19 cellular contexts compared by ENCODE assay signal in genomic region chr4:138599965-138600364, GRCh38.
DNase-seq lines count a peak whose midpoint lies in the region; ATAC-seq and TF ChIP-seq lines count a peak whose summit lies in the region.
"Had no signal": no experiment of that assay in that cellular context is flagged by ENCODE, and none has a peak within 500 bp of the region (broad histone marks: within the 10 kb centered on the region; RNA-seq: fewer than 3 reads in every experiment).

No MANE protein-coding gene starts in this region.

- no peak overlapping the region for H3K4me2 ChIP-seq in mammary epithelial cell (ENCODE audit: insufficient read depth, low read depth, low read length)
- H3K4me2 ChIP-seq: PC-9 had no signal

- DNase-seq in hippocampal formation (lab: John Stamatoyannopoulos, UW), result no peak
- DNase-seq in mammary epithelial cell, result no peak
- no peak for DNase-seq in NCI-H510A treated with DMSO at 0.1 percent for 48 hours (lab: John Stamatoyannopoulos, UW)
- DNase-seq: 8988T; CD4-positive, alpha-beta memory T cell; NCI-H1417; NCI-H187 treated with DMSO at 0.1 percent for 48 hours; NCI-H2171; NCI-H446 treated with DMSO at 0.1 percent for 48 hours; NCI-H82; PC-9; SJCRH30; T-helper 17 cell had no signal

- H3K36me3 ChIP-seq in mammary epithelial cell (ENCODE audit: insufficient read depth, low read length), result no peaks in the 10 kb centered on the region
- H3K36me3 ChIP-seq: SJCRH30 had no signal

- H4K20me1 ChIP-seq in mammary epithelial cell (ENCODE audit: insufficient read depth, low read length), result no peaks in the 10 kb centered on the region

- WGBS in mammary epithelial cell (ENCODE audit: low coverage, missing lambda C conversion rate), result 76% methylated on average over 4 of the region's 4 CpGs

- CTCF ChIA-PET in mammary epithelial cell (lab: Charles Lee; ENCODE audit: low non-redundant PET), result no interaction called here

- H3K27me3 ChIP-seq in mammary epithelial cell (ENCODE audit: insufficient read depth, low read length), result no peaks in the 10 kb centered on the region
- H3K27me3 ChIP-seq: SJCRH30 had no signal

- no TSS peak for BruUV-seq in mammary epithelial cell (replicated peaks; lab: Mats Ljungman, UMichigan)

- intact Hi-C loops in mammary epithelial cell (cut with micrococcal nuclease), result no loop called here

- no peaks in the 10 kb centered on the region for H3K4me1 ChIP-seq in mammary epithelial cell (ENCODE audit: insufficient read depth, low read length)

- H3K9me3 ChIP-seq in mammary epithelial cell (replicated peaks; ENCODE audit: insufficient read depth, low read length), result no peaks in the 10 kb centered on the region
- H3K9me3 ChIP-seq: SJCRH30 had no signal

- H3K9ac ChIP-seq in mammary epithelial cell (ENCODE audit: insufficient read depth, low read length), result no peak overlapping the region

- in situ Hi-C loops in mammary epithelial cell (cut with MboI; ENCODE audit: low sequenced_read_pairs in 2 of 2), result no loop called here

- no peak overlapping the region for H2AFZ ChIP-seq in mammary epithelial cell (ENCODE audit: low read depth, low read length)
- H2AFZ ChIP-seq: PC-9 had no signal

- no peak overlapping the region for H3K4me3 ChIP-seq in mammary epithelial cell (replicated peaks in 1 of 3; ENCODE audit: insufficient read depth in 1 of 3, low read depth in 2 of 3, low read length in 3 of 3)
- H3K4me3 ChIP-seq: K562, PC-9, SJCRH30 had no signal

- ATAC-seq in GM18499 (IDR thresholded peaks at IDR 0.05; ENCODE audit: insufficient read depth, unreplicated experiment) (peak; percentile 51), GM19043 (IDR thresholded peaks at IDR 0.05; ENCODE audit: low read depth, unreplicated experiment) (peak; percentile 44), HG02852 (IDR thresholded peaks at IDR 0.05; ENCODE audit: unreplicated experiment) (peak; percentile 81), HG03442 (IDR thresholded peaks at IDR 0.05; ENCODE audit: unreplicated experiment) (peak; percentile 88), GM18873 (IDR thresholded peaks at IDR 0.05; ENCODE audit: low FRiP score, unreplicated experiment) (no peak)
- ATAC-seq: K562, T-helper 17 cell had no signal

- dilution Hi-C loops in mammary epithelial cell (cut with HindIII; ENCODE audit: low sequenced_read_pairs), result loop anchor here (25.0 kb wide), 1 partner anchor 312 kb away; no protein-coding TSS in a partner anchor

- no peak for TF ChIP-seq CTCF in mammary epithelial cell (conservative IDR thresholded peaks at IDR 0.05 in 1 of 2, IDR thresholded peaks at IDR 0.05 in 1 of 2; ENCODE audit: extremely low read depth in 1 of 2, insufficient read depth in 1 of 2, low read depth in 1 of 2, low read length in 2 of 2)

- H3K79me2 ChIP-seq in mammary epithelial cell (ENCODE audit: insufficient read depth, low read length), result no peaks in the 10 kb centered on the region

- no peak overlapping the region for H3K27ac ChIP-seq in mammary epithelial cell (ENCODE audit: insufficient read depth, low read depth, low read length)
- H3K27ac ChIP-seq: PC-9, SJCRH30 had no signal
